Comparison of ENCODE assay signal across 1 cellular context in the genomic region with DNA sequence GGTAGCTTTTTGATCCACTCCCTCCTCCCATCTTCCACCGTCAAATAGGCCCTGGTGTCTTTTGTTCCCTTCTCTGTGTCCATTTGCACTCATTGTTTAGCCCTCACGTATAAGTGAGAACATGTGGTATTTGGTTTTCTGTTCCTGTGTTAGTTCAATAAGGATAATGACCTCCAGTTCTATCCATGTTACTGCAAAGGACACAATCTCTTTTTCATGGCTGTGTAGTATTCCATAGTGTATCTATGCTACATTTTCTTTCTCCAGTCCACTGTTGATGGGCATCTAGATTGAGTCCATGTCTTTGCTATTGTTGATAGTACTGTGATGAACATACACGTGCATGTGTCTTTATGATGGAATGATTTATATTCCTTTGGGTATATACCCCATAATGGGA.
A peak's percentile ranks its signal among the peaks of the same experiment; 100 is the strongest.
TF ChIP-seq lines count a peak whose summit lies in the region.

No MANE protein-coding gene starts in this region.

TF ChIP-seq in HepG2, 621 proteins besides CTCF, POLR2A, EP300 and RAD21:
- TF ChIP-seq BCL6 (CRISPR knock-in tag; IDR thresholded peaks at IDR 0.05), result no peak
- no peak for TF ChIP-seq MYNN (CRISPR knock-in tag; IDR thresholded peaks at IDR 0.05; ENCODE audit: low read depth)
- TF ChIP-seq ZNF124 (CRISPR knock-in tag; IDR thresholded peaks at IDR 0.05), result no peak
- 0 out of 2 replicates have a peak, but pooled peaks have one; percentile 8 for TF ChIP-seq KDM1A (CRISPR knock-in tag; IDR thresholded peaks at IDR 0.05)
- TF ChIP-seq FOXK1 (CRISPR knock-in tag; IDR thresholded peaks at IDR 0.05; ENCODE audit: borderline replicate concordance, low read depth), result no peak
- TF ChIP-seq REPIN1 (CRISPR knock-in tag; IDR thresholded peaks at IDR 0.05; ENCODE audit: borderline replicate concordance, low read depth), result no peak
- TF ChIP-seq ZNF572 (CRISPR knock-in tag; IDR thresholded peaks at IDR 0.05), result no peak
- TF ChIP-seq, protein P1, sequence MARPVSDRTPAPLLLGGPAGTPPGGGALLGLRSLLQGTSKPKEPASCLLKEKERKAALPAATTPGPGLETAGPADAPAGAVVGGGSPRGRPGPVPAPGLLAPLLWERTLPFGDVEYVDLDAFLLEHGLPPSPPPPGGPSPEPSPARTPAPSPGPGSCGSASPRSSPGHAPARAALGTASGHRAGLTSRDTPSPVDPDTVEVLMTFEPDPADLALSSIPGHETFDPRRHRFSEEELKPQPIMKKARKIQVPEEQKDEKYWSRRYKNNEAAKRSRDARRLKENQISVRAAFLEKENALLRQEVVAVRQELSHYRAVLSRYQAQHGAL (CRISPR knock-in tag; IDR thresholded peaks at IDR 0.05; ENCODE audit: not compliant biosample characterization), result no peak
